Comparison of ENCODE assay signal across 8 cellular contexts in genomic region chr20:19615629-19616028, GRCh38.
"Had no signal": no experiment of that assay in that cellular context is flagged by ENCODE, and none has a peak within 500 bp of the region (broad histone marks: within the 10 kb centered on the region; RNA-seq: fewer than 3 reads in every experiment).

No MANE protein-coding gene starts in this region.

- DNase-seq: GDM1, GF-D8 had no signal

- H3K4me3 ChIP-seq: GM12878 had no signal

- ATAC-seq: GM12878 had no signal

- FAIRE-seq: G401.6, GM12878, GM12891, GM12892, GM18507, GM19239 had no signal
